Comparison of ENCODE assay signal across 11 cellular contexts in genomic region chr5:107263387-107264003, GRCh38.
DNase-seq lines count a peak whose midpoint lies in the region; ATAC-seq and TF ChIP-seq lines count a peak whose summit lies in the region.
"Had no signal": no experiment of that assay in that cellular context is flagged by ENCODE, and none has a peak within 500 bp of the region (broad histone marks: within the 10 kb centered on the region; RNA-seq: fewer than 3 reads in every experiment).

No MANE protein-coding gene starts in this region.

- ATAC-seq in GM18870 (IDR thresholded peaks at IDR 0.05; ENCODE audit: unreplicated experiment) (peak; percentile 74), GM21447 (IDR thresholded peaks at IDR 0.05; ENCODE audit: unreplicated experiment) (peak; percentile 85), HG03108 (IDR thresholded peaks at IDR 0.05; ENCODE audit: unreplicated experiment) (peak; percentile 74)

- H3K9me3 ChIP-seq in transverse colon = no peaks in the 10 kb centered on the region
- H3K9me3 ChIP-seq: neutrophil had no signal

- intact Hi-C loops in transverse colon (cut with DNase I; ENCODE audit: low total_unique reads) = no loop called here

- peaks cover 8 to 21% (median 17%) of the 10 kb centered on the region in 3 donors for H3K36me3 Mint-ChIP-seq in immature natural killer cell

- no peak overlapping the region for H3K4me3 ChIP-seq in transverse colon

- H3K27ac ChIP-seq in transverse colon (no peak overlapping the region), caudate nucleus (ENCODE audit: low read depth, low read length) (no peak overlapping the region)
- H3K27ac ChIP-seq: neutrophil had no signal

- peak overlapping the region in 3 of 5 donors; percentile 55 to 79 (median 69) for H3K4me3 Mint-ChIP-seq in immature natural killer cell
- H3K4me3 Mint-ChIP-seq: stimulated activated naive CD8-positive, alpha-beta T cell treated with anti-CD3 and anti-CD28 coated beads, Interleukin-15, Interleukin-2, amounts not matched to agents 100 ng/mL and 50 ng/mL, for 24 hours had no signal

- DNase-seq in immature natural killer cell (peak; percentile 32 to 47 (median 35)), transverse colon (no peak), caudate nucleus (lab: John Stamatoyannopoulos, UW) (no peak)
- no peak for DNase-seq in stimulated activated CD4-positive, alpha-beta T cell treated with anti-CD3 and anti-CD28 coated beads, Interleukin-2, amount 100 ng/mL, for 24 hours
- DNase-seq: DMS 273 treated with DMSO at 0.1 percent for 48 hours, kidney glomerular epithelial cell had no signal

- no peak for TF ChIP-seq POLR2A in transverse colon (IDR thresholded peaks at IDR 0.05)

- H3K4me1 Mint-ChIP-seq in immature natural killer cell = no peaks in the 10 kb centered on the region

- H3K27me3 ChIP-seq in transverse colon = no peaks in the 10 kb centered on the region
- H3K27me3 ChIP-seq: neutrophil had no signal

- no peak for TF ChIP-seq EP300 in transverse colon (IDR thresholded peaks at IDR 0.05; ENCODE audit: low read depth)

- WGBS in transverse colon (ENCODE audit: low coverage in 1 of 2), 2 donors = 63 to 66% methylated on average over 5 of the region's 5 CpGs

- H3K36me3 ChIP-seq in transverse colon = no peaks in the 10 kb centered on the region
- H3K36me3 ChIP-seq: neutrophil had no signal

- peaks cover 0 to 3% (median 2%) of the 10 kb centered on the region in 3 donors for H3K27me3 Mint-ChIP-seq in immature natural killer cell (ENCODE audit: low read depth in 3 of 3)

- H3K27ac Mint-ChIP-seq in immature natural killer cell = peak overlapping the region in 4 of 6 donors; percentile 36 to 76 (median 66)
- H3K27ac Mint-ChIP-seq: stimulated activated naive CD8-positive, alpha-beta T cell treated with anti-CD3 and anti-CD28 coated beads, Interleukin-15, Interleukin-2, amounts not matched to agents 100 ng/mL and 50 ng/mL, for 24 hours had no signal

- TF ChIP-seq CTCF in transverse colon (IDR thresholded peaks at IDR 0.05) = no peak

- no peaks in the 10 kb centered on the region for H3K4me1 ChIP-seq in transverse colon

- in situ Hi-C loops in transverse colon (cut with MboI; ENCODE audit: low pct_ligation_motif_present in 1 of 4, low pct_unique_long_range_greater_than_20kb in 1 of 4, low sequenced_read_pairs in 3 of 4) = no loop called here

- H3K9me3 Mint-ChIP-seq in immature natural killer cell = peaks cover 0 to 12% (median under 1%) of the 10 kb centered on the region in 6 donors
- H3K9me3 Mint-ChIP-seq: stimulated activated naive CD8-positive, alpha-beta T cell treated with anti-CD3 and anti-CD28 coated beads, Interleukin-15, Interleukin-2, amounts not matched to agents 100 ng/mL and 50 ng/mL, for 24 hours had no signal

Comparison
In these comparisons a context has a peak if more than half of its experiments do, and no peak if none do; other contexts are left out.
1. DNase-seq: peak in immature natural killer cell (3 of 3); none in stimulated activated CD4-positive, alpha-beta T cell treated with anti-CD3 and anti-CD28 coated beads, Interleukin-2, amount 100 ng/mL, for 24 hours (0 of 2), transverse colon (single experiment) and caudate nucleus (0 of 61).
2. Peak in every context shown above with its lines, with median percentiles within 50 percentile points of each other: ATAC-seq.